ENCODE assay signal across 8 cellular contexts in genomic region chr10:68955414-68955785, GRCh38. TPM values are rescaled to one million over a fixed set of nuclear protein-coding genes. Genes with fewer than 3 reads are reported as not detected.
DNase-seq lines count a peak whose midpoint lies in the region; ATAC-seq and TF ChIP-seq lines count a peak whose summit lies in the region.

No MANE protein-coding gene starts in this region.

- intact Hi-C loops in left lung (cut with DNase I) = no loop called here

- H3K27me3 ChIP-seq in left lung (no peaks in the 10 kb centered on the region), thoracic aorta (replicated peaks; ENCODE audit: insufficient read depth) (no peaks in the 10 kb centered on the region)

- 3 to 6% (median 4%) methylated on average over 12 of the region's 12 CpGs for WGBS in adipose tissue, 3 donors

- H3K9me3 ChIP-seq in left lung (no peaks in the 10 kb centered on the region), thoracic aorta (no peaks in the 10 kb centered on the region)

- H3K27ac ChIP-seq in C4-2B = peak overlapping the region; percentile 94
- peak overlapping the region; percentile 99 for H3K27ac ChIP-seq in adipose tissue (ENCODE audit: low read depth, low read length)
- peak overlapping the region; percentile 65 to 97 for H3K27ac ChIP-seq in left lung
- peak overlapping the region; percentile 79 to 92 for H3K27ac ChIP-seq in thoracic aorta

- TF ChIP-seq CTCF in C4-2B (conservative IDR thresholded peaks at IDR 0.05) = no peak
- TF ChIP-seq CTCF in left lung (IDR thresholded peaks at IDR 0.05) = no peak
- TF ChIP-seq CTCF in thoracic aorta (IDR thresholded peaks at IDR 0.05) = no peak

- H3K36me3 ChIP-seq in left lung = peaks cover 0 to 23% of the 10 kb centered on the region in 2 donors
- no peaks in the 10 kb centered on the region for H3K36me3 ChIP-seq in thoracic aorta

- H3K4me1 ChIP-seq in left lung = peaks cover 6 to 44% of the 10 kb centered on the region in 2 donors
- H3K4me1 ChIP-seq in thoracic aorta (ENCODE audit: control insufficient read depth in 1 of 2, low read depth in 2 of 2) = peaks cover 6 to 23% of the 10 kb centered on the region in 2 donors

- peak; percentile 26 for ATAC-seq in GM19351 (IDR thresholded peaks at IDR 0.05; ENCODE audit: unreplicated experiment)
- no peak for ATAC-seq in left lung
- no peak for ATAC-seq in thoracic aorta (ENCODE audit: insufficient number of reproducible peaks, low FRiP score, low read depth)

- peak overlapping the region; percentile 98 for H3K4me3 ChIP-seq in Jurkat, Clone E6-1 (ENCODE audit: low read length)
- H3K4me3 ChIP-seq in left lung (peak overlapping the region; percentile 80 to 99), thoracic aorta (peak overlapping the region; percentile 88)

- DNase-seq in Jurkat, Clone E6-1 (ENCODE audit: low read depth, low spot score) = peak; percentile 37
- DNase-seq in left lung = no peak
- no peak for DNase-seq in thoracic aorta (ENCODE audit: low spot score)
- DNase-seq in stimulated activated naive CD4-positive, alpha-beta T cell treated with Interleukin-2 at 50 U/mL for 16 hours (lab: John Stamatoyannopoulos, UW) = no peak
- DNase-seq in mucosa of gallbladder (ENCODE audit: low spot score) = no peak

RNA-seq across cellular contexts. Expression of gene DDX21, which starts 0.6 kb away (rescaled TPM):
- polyA plus RNA-seq in Jurkat, Clone E6-1 (2012; ENCODE audit: insufficient read depth, insufficient read length) = 50.4 TPM
- 10 to 100 TPM; 25.7 to 96.1 (median 48.8) TPM for polyA plus RNA-seq in adipose tissue
- total RNA-seq in left lung (10 to 100 TPM; 36.8 to 73.4 TPM), thoracic aorta (100 to 1,000 TPM in 1 of 2 donors, 10 to 100 TPM in 1; 32.1 to 122 TPM), mucosa of gallbladder (28.2 TPM)

RNA-seq across cellular contexts. Expression of gene KIFBP, which starts 33.2 kb away (rescaled TPM):
- polyA plus RNA-seq in Jurkat, Clone E6-1 (2012; ENCODE audit: insufficient read depth, insufficient read length) = 13.1 TPM
- 10 to 100 TPM in 2 of 3 donors, 1 to 10 TPM in 1; 7.0 to 22.3 (median 17.9) TPM for polyA plus RNA-seq in adipose tissue
- 10 to 100 TPM; 21.1 to 27.3 TPM for total RNA-seq in left lung
- total RNA-seq in thoracic aorta = 10 to 100 TPM; 31.3 to 45.1 TPM
- total RNA-seq in mucosa of gallbladder = 27.7 TPM

RNA-seq across cellular contexts. Expression of gene DDX50, which starts 54.3 kb away (rescaled TPM):
- 58.6 TPM for polyA plus RNA-seq in Jurkat, Clone E6-1 (2012; ENCODE audit: insufficient read depth, insufficient read length)
- polyA plus RNA-seq in adipose tissue = 10 to 100 TPM; 22.0 to 33.4 (median 25.5) TPM
- total RNA-seq in left lung (10 to 100 TPM; 25.8 to 27.6 TPM), thoracic aorta (10 to 100 TPM; 30.6 to 33.9 TPM), mucosa of gallbladder (30.9 TPM)
